35 cellular contexts compared by ENCODE assay signal in genomic region chr18:7490104-7490503, GRCh38.
"Had no signal": no experiment of that assay in that cellular context is flagged by ENCODE, and none has a peak within 500 bp of the region (broad histone marks: within the 10 kb centered on the region; RNA-seq: fewer than 3 reads in every experiment).

No MANE protein-coding gene starts in this region.

- H3K9me3 ChIP-seq: adrenal gland, body of pancreas, breast epithelium had no signal

- H3K27me3 Mint-ChIP-seq: activated B cell treated with CpG ODN at 0.5 μM for 24 hours; activated CD4-positive, alpha-beta memory T cell treated with anti-CD3 and anti-CD28 coated beads for 36 hours; activated CD4-positive, alpha-beta T cell treated with anti-CD3 and anti-CD28 coated beads, Interleukin-2, amount 10 ng/mL, durations not matched to agents 24 days and 14 days; activated CD8-positive, alpha-beta T cell treated with anti-CD3 and anti-CD28 coated beads for 36 hours; activated naive CD8-positive, alpha-beta T cell treated with anti-CD3 and anti-CD28 coated beads for 36 hours; activated T-helper 17 cell treated with anti-CD3 and anti-CD28 coated beads, Interleukin-2, amount 50 U/mL, for 72 hours had no signal

- H3K36me3 ChIP-seq: adrenal gland, brain microvascular endothelial cell, breast epithelium had no signal

- H3K4me1 ChIP-seq: adrenal gland, breast epithelium had no signal

- H3K27me3 ChIP-seq: adrenal gland, body of pancreas, brain microvascular endothelial cell, breast epithelium had no signal

- H3K4me1 Mint-ChIP-seq: activated B cell treated with CpG ODN at 0.5 μM for 24 hours; activated CD4-positive, alpha-beta T cell treated with anti-CD3 and anti-CD28 coated beads, Interleukin-2, amount 10 ng/mL, durations not matched to agents 24 days and 14 days; activated naive CD8-positive, alpha-beta T cell treated with anti-CD3 and anti-CD28 coated beads for 36 hours; activated T-helper 17 cell treated with anti-CD3 and anti-CD28 coated beads, Interleukin-2, amount 50 U/mL, for 72 hours had no signal

- H3K36me3 Mint-ChIP-seq: activated CD4-positive, alpha-beta memory T cell treated with anti-CD3 and anti-CD28 coated beads for 36 hours; activated naive CD8-positive, alpha-beta T cell treated with anti-CD3 and anti-CD28 coated beads for 36 hours had no signal

- H3K27ac Mint-ChIP-seq: activated B cell treated with CpG ODN at 0.5 μM for 24 hours; activated CD4-positive, alpha-beta memory T cell treated with anti-CD3 and anti-CD28 coated beads for 36 hours; activated CD4-positive, alpha-beta T cell treated with anti-CD3 and anti-CD28 coated beads, Interleukin-2, amount 10 ng/mL, durations not matched to agents 24 days and 14 days; activated CD8-positive, alpha-beta T cell treated with anti-CD3 and anti-CD28 coated beads for 36 hours; activated naive CD4-positive, alpha-beta T cell treated with anti-CD3 and anti-CD28 coated beads for 36 hours; activated naive CD4-positive, alpha-beta T cell treated with anti-CD3 and anti-CD28 coated beads, Interleukin-2, amount 50 U/mL, for 72 hours; activated naive CD8-positive, alpha-beta T cell treated with anti-CD3 and anti-CD28 coated beads for 36 hours; activated T-cell treated with anti-CD3 and anti-CD28 coated beads, Interleukin-2, amount 50 U/mL, for 72 hours; activated T-helper 1 cell treated with anti-CD3 and anti-CD28 coated beads, Interleukin-12 subunit alpha, Interleukin-12 subunit beta, Interleukin-2, Interleukin-4 antibody, amounts not matched to agents 30 ng/mL and 10 ng/mL and 1 ng/mL, durations not matched to agents 14 hours and 24 hours and 36 hours; activated T-helper 17 cell treated with anti-CD3 and anti-CD28 coated beads, Interleukin-2, amount 50 U/mL, for 72 hours; T-helper 1 cell treated with Interleukin-12 subunit alpha and Interleukin-12 subunit beta and Interleukin-4 antibody, amounts not matched to agents 30 μg/mL and 1 μg/mL, for 36 hours; T-helper 2 cell treated with Interferon-gamma antibody and Interleukin-4, amounts not matched to agents 5 μg/mL and 100 μg/mL, for 36 hours had no signal

- DNase-seq: activated B cell treated with CpG ODN at 0.5 μM for 24 hours; activated CD4-positive, alpha-beta memory T cell treated with anti-CD3 and anti-CD28 coated beads for 36 hours; activated CD4-positive, alpha-beta T cell treated with anti-CD3 and anti-CD28 coated beads for 4 hours; activated CD4-positive, alpha-beta T cell treated with anti-CD3 and anti-CD28 coated beads, Interleukin-2, amount 10 ng/mL, durations not matched to agents 24 days and 14 days; activated CD4-positive, alpha-beta T cell treated with anti-CD3 and anti-CD28 coated beads, Interleukin-2, amount 50 U/mL, for 1 hour; activated CD4-positive, alpha-beta T cell treated with anti-CD3 and anti-CD28 coated beads, Interleukin-2, amount 50 U/mL, for 4 hours; activated CD4-positive, CD25-positive, alpha-beta regulatory T cell treated with anti-CD3 and anti-CD28 coated beads, Interleukin-2, amount 50 U/mL, for 72 hours; activated CD8-positive, alpha-beta memory T cell treated with anti-CD3 and anti-CD28 coated beads, Interleukin-2, amount 50 U/mL, for 4 hours; activated CD8-positive, alpha-beta T cell treated with anti-CD3 and anti-CD28 coated beads for 36 hours; activated effector memory CD4-positive, alpha-beta T cell treated with anti-CD3 and anti-CD28 coated beads, Interleukin-2, amount 50 U/mL, for 16 hours; activated gamma-delta T cell treated with Interleukin-2 at 50 U/mL for 16 hours; activated naive CD4-positive, alpha-beta T cell; activated naive CD4-positive, alpha-beta T cell treated with anti-CD3 and anti-CD28 coated beads for 36 hours; activated naive CD4-positive, alpha-beta T cell treated with anti-CD3 and anti-CD28 coated beads, Interleukin-2, amount 50 U/mL, for 16 hours; activated naive CD8-positive, alpha-beta T cell treated with anti-CD3 and anti-CD28 coated beads for 36 hours; activated T-cell treated with anti-CD3 and anti-CD28 coated beads for 4 hours; activated T-cell treated with anti-CD3 and anti-CD28 coated beads, Interleukin-2, amount 50 U/mL, for 1 hour; activated T-cell treated with anti-CD3 and anti-CD28 coated beads, Interleukin-2, amount 50 U/mL, for 4 hours; activated T-cell treated with anti-CD3 and anti-CD28 coated beads, Interleukin-2, amount 50 U/mL, for 72 hours; adrenal gland; amniotic stem cell; aorta; body of pancreas; brain microvascular endothelial cell; central memory CD4-positive, alpha-beta T cell; T-helper 1 cell; T-helper 2 cell; T-helper 9 cell had no signal

- H3K4me3 ChIP-seq: adrenal gland, body of pancreas, breast epithelium had no signal

- H3K4me3 Mint-ChIP-seq: activated B cell treated with CpG ODN at 0.5 μM for 24 hours; activated CD4-positive, alpha-beta memory T cell treated with anti-CD3 and anti-CD28 coated beads for 36 hours; activated CD4-positive, alpha-beta T cell treated with anti-CD3 and anti-CD28 coated beads, Interleukin-2, amount 10 ng/mL, durations not matched to agents 24 days and 14 days; activated CD8-positive, alpha-beta T cell treated with anti-CD3 and anti-CD28 coated beads for 36 hours; activated naive CD4-positive, alpha-beta T cell treated with anti-CD3 and anti-CD28 coated beads for 36 hours; activated naive CD8-positive, alpha-beta T cell treated with anti-CD3 and anti-CD28 coated beads for 36 hours; activated T-cell treated with anti-CD3 and anti-CD28 coated beads, Interleukin-2, amount 50 U/mL, for 4 hours; activated T-cell treated with anti-CD3 and anti-CD28 coated beads, Interleukin-2, amount 50 U/mL, for 72 hours; activated T-helper 1 cell treated with anti-CD3 and anti-CD28 coated beads, Interleukin-12 subunit alpha, Interleukin-12 subunit beta, Interleukin-2, Interleukin-4 antibody, amounts not matched to agents 30 ng/mL and 10 ng/mL and 1 ng/mL, durations not matched to agents 14 hours and 24 hours and 36 hours; activated T-helper 17 cell treated with anti-CD3 and anti-CD28 coated beads, Interleukin-2, amount 50 U/mL, for 72 hours; T-helper 1 cell treated with Interleukin-12 subunit alpha and Interleukin-12 subunit beta and Interleukin-4 antibody, amounts not matched to agents 30 μg/mL and 1 μg/mL, for 36 hours; T-helper 2 cell treated with Interferon-gamma antibody and Interleukin-4, amounts not matched to agents 5 μg/mL and 100 μg/mL, for 36 hours had no signal

- ATAC-seq: activated CD8-positive, alpha-beta T cell treated with anti-CD3 and anti-CD28 coated beads for 36 hours; activated naive CD4-positive, alpha-beta T cell treated with anti-CD3 and anti-CD28 coated beads, Interleukin-2, amount 50 U/mL, for 72 hours; activated T-cell treated with anti-CD3 and anti-CD28 coated beads, Interleukin-2, amount 50 U/mL, for 4 hours; activated T-cell treated with anti-CD3 and anti-CD28 coated beads, Interleukin-2, amount 50 U/mL, for 72 hours; activated T-helper 17 cell treated with anti-CD3 and anti-CD28 coated beads, Interleukin-2, amount 50 U/mL, for 72 hours; body of pancreas had no signal

- H3K27ac ChIP-seq: adrenal gland, body of pancreas, brain microvascular endothelial cell, breast epithelium, VCaP had no signal

- H3K9me3 Mint-ChIP-seq: activated CD4-positive, alpha-beta memory T cell treated with anti-CD3 and anti-CD28 coated beads for 36 hours; activated CD4-positive, alpha-beta T cell treated with anti-CD3 and anti-CD28 coated beads, Interleukin-2, amount 10 ng/mL, durations not matched to agents 24 days and 14 days; activated T-helper 1 cell treated with anti-CD3 and anti-CD28 coated beads, Interleukin-12 subunit alpha, Interleukin-12 subunit beta, Interleukin-2, Interleukin-4 antibody, amounts not matched to agents 30 ng/mL and 10 ng/mL and 1 ng/mL, durations not matched to agents 14 hours and 24 hours and 36 hours; T-helper 1 cell treated with Interleukin-12 subunit alpha and Interleukin-12 subunit beta and Interleukin-4 antibody, amounts not matched to agents 30 μg/mL and 1 μg/mL, for 36 hours had no signal
